ENCODE assay signal across 8 cellular contexts in the genomic region with DNA sequence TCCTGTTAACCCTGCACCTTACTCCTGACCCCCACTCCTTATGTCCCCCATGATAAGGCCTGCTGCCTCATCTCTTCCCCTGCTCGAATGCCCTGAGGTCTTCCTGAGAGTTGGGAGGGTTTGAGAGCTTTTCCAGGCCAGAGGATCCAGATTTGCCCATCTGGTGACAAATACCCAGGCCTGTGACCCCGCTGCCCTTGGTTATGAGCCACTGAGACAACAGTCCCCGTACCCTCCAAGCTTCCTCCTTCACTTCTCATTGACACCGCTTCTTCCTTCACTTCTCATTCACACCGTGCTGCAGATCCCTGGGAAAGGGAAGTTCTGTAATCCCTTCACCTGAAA. TPM values are rescaled to one million over a fixed set of nuclear protein-coding genes. Genes with fewer than 3 reads are reported as not detected.
DNase-seq lines count a peak whose midpoint lies in the region; FAIRE-seq and TF ChIP-seq lines count a peak whose summit lies in the region.

No MANE protein-coding gene starts in this region.

- H3K4me1 ChIP-seq in mammary epithelial cell (ENCODE audit: insufficient read depth, low read length) (peaks cover 30% of the 10 kb centered on the region), mesendoderm (ENCODE audit: control insufficient read depth, low read depth, low read length) (peaks cover 8% of the 10 kb centered on the region), uterus (peaks cover 0 to 4% of the 10 kb centered on the region in 2 donors)

- no peak overlapping the region for H2BK120ac ChIP-seq in mesendoderm (ENCODE audit: low read depth, low read length)

- no peak overlapping the region for H2AK5ac ChIP-seq in mesendoderm (ENCODE audit: low read length)

- H3K27me3 Mint-ChIP-seq in activated naive CD4-positive, alpha-beta T cell treated with anti-CD3 and anti-CD28 coated beads, Interleukin-2, amount 50 U/mL, for 24 hours, result no peaks in the 10 kb centered on the region

- H3K18ac ChIP-seq in mesendoderm (ENCODE audit: low read length), result no peak overlapping the region

- dilution Hi-C loops in mammary epithelial cell (cut with HindIII; ENCODE audit: low sequenced_read_pairs), result no loop called here

- no peak overlapping the region for H4K5ac ChIP-seq in mesendoderm (ENCODE audit: low read length)

- no peaks in the 10 kb centered on the region for H3K9me3 Mint-ChIP-seq in activated naive CD4-positive, alpha-beta T cell treated with anti-CD3 and anti-CD28 coated beads, Interleukin-2, amount 50 U/mL, for 24 hours

- peak overlapping the region; percentile 82 for H3K4me3 Mint-ChIP-seq in activated naive CD4-positive, alpha-beta T cell treated with anti-CD3 and anti-CD28 coated beads, Interleukin-2, amount 50 U/mL, for 24 hours

- H3K79me2 ChIP-seq in mammary epithelial cell (ENCODE audit: insufficient read depth, low read length) (peaks cover 50% of the 10 kb centered on the region), mesendoderm (ENCODE audit: control insufficient read depth, insufficient read depth, low read length) (no peaks in the 10 kb centered on the region)

- H3K4me3 ChIP-seq in mammary epithelial cell (replicated peaks in 1 of 3; ENCODE audit: insufficient read depth in 1 of 3, low read depth in 2 of 3, low read length in 3 of 3), result peak overlapping the region; percentile 54 to 92 (median 76)
- peak overlapping the region; percentile 47 for H3K4me3 ChIP-seq in mesendoderm (ENCODE audit: low read length)
- peak overlapping the region; percentile 72 to 87 for H3K4me3 ChIP-seq in uterus

- peak overlapping the region; percentile 88 for H3K4me2 ChIP-seq in mammary epithelial cell (ENCODE audit: insufficient read depth, low read depth, low read length)
- H3K4me2 ChIP-seq in mesendoderm (ENCODE audit: low read length), result peak overlapping the region; percentile 85

- BruUV-seq in mammary epithelial cell (replicated peaks; lab: Mats Ljungman, UMichigan), result no TSS peak

- peaks cover 5% of the 10 kb centered on the region for H3K79me1 ChIP-seq in mesendoderm (ENCODE audit: low read length)

- CTCF ChIA-PET in mammary epithelial cell (lab: Charles Lee; ENCODE audit: low non-redundant PET), result interaction anchor here (0.7 kb wide), 1 partner anchor 25 kb away, joined by 10 read pairs; no protein-coding TSS in a partner anchor

- H2AFZ ChIP-seq in mammary epithelial cell (ENCODE audit: low read depth, low read length), result peak overlapping the region; percentile 83

- H3K23ac ChIP-seq in mesendoderm (ENCODE audit: low read length), result peak overlapping the region; percentile 48

- H3K27me3 ChIP-seq in mammary epithelial cell (ENCODE audit: insufficient read depth, low read length) (no peaks in the 10 kb centered on the region), mesendoderm (ENCODE audit: insufficient read depth, low read length, poor library complexity) (no peaks in the 10 kb centered on the region), uterus (no peaks in the 10 kb centered on the region)

- peak overlapping the region; percentile 87 for H3K9ac ChIP-seq in mammary epithelial cell (ENCODE audit: insufficient read depth, low read length)
- H3K9ac ChIP-seq in mesendoderm (ENCODE audit: low read length), result peak overlapping the region; percentile 75

- intact Hi-C loops in mammary epithelial cell (cut with micrococcal nuclease) (loop anchor here (2.0 to 5.0 kb wide), 2 partner anchors 44 to 63 kb away; no protein-coding TSS in a partner anchor), uterus (cut with DNase I; ENCODE audit: low total_unique reads) (no loop called here)

- no peak for DNase-seq in activated naive CD4-positive, alpha-beta T cell (lab: John Stamatoyannopoulos, UW)
- DNase-seq in mammary epithelial cell, result no peak
- no peak for DNase-seq in mesendoderm
- no peak for DNase-seq in uterus
- no peak for DNase-seq in H4 (ENCODE audit: low spot score)
- DNase-seq in H54 (ENCODE audit: insufficient read length, low spot score), result no peak
- no peak for DNase-seq in NCI-H526 treated with DMSO at 0.1 percent for 48 hours (lab: John Stamatoyannopoulos, UW)

- no peak for FAIRE-seq in H54 (lab: Jason Lieb, UNC)

- H4K8ac ChIP-seq in mesendoderm (ENCODE audit: low read depth, low read length), result no peak overlapping the region

- TF ChIP-seq POLR2A in uterus (IDR thresholded peaks at IDR 0.05) (no peak), H54 (IDR thresholded peaks at IDR 0.05; ENCODE audit: low read depth, low read length) (no peak)

- in situ Hi-C loops in mammary epithelial cell (cut with MboI; ENCODE audit: low sequenced_read_pairs in 2 of 2), result no loop called here

- H3K9me3 ChIP-seq in mammary epithelial cell (replicated peaks; ENCODE audit: insufficient read depth, low read length) (no peaks in the 10 kb centered on the region), uterus (no peaks in the 10 kb centered on the region)

- peak overlapping the region; percentile 71 for H3K27ac Mint-ChIP-seq in activated naive CD4-positive, alpha-beta T cell treated with anti-CD3 and anti-CD28 coated beads, Interleukin-2, amount 50 U/mL, for 24 hours

- 10% methylated on average over 4 of the region's 5 CpGs for WGBS in mammary epithelial cell (ENCODE audit: low coverage, missing lambda C conversion rate)
- WGBS in mesendoderm (ENCODE audit: extremely low coverage, insufficient coverage, low lambda C conversion rate), result no CpG with 5 or more reads among the region's 5 CpGs

- no peak for TF ChIP-seq CTCF in mammary epithelial cell (conservative IDR thresholded peaks at IDR 0.05 in 1 of 2, IDR thresholded peaks at IDR 0.05 in 1 of 2; ENCODE audit: extremely low read depth in 1 of 2, insufficient read depth in 1 of 2, low read depth in 1 of 2, low read length in 2 of 2)
- no peak for TF ChIP-seq CTCF in uterus (IDR thresholded peaks at IDR 0.05)

- peaks cover 1% of the 10 kb centered on the region for H3K36me3 Mint-ChIP-seq in activated naive CD4-positive, alpha-beta T cell treated with anti-CD3 and anti-CD28 coated beads, Interleukin-2, amount 50 U/mL, for 24 hours

- H3K4ac ChIP-seq in mesendoderm (ENCODE audit: low read depth, low read length), result peak overlapping the region; percentile 22

- H3K36me3 ChIP-seq in mammary epithelial cell (ENCODE audit: insufficient read depth, low read length) (no peaks in the 10 kb centered on the region), mesendoderm (ENCODE audit: control insufficient read depth, insufficient read depth, low read length) (no peaks in the 10 kb centered on the region), uterus (no peaks in the 10 kb centered on the region)

- H3K27ac ChIP-seq in mammary epithelial cell (ENCODE audit: insufficient read depth, low read depth, low read length) (peak overlapping the region; percentile 70), mesendoderm (ENCODE audit: low read depth, low read length) (no peak overlapping the region), uterus (peak overlapping the region; percentile 71 to 77)

- H3K56ac ChIP-seq in mesendoderm (ENCODE audit: low read length), result peak overlapping the region; percentile 86

- no peak overlapping the region for H2BK5ac ChIP-seq in mesendoderm (ENCODE audit: low read length)

- H3K4me1 Mint-ChIP-seq in activated naive CD4-positive, alpha-beta T cell treated with anti-CD3 and anti-CD28 coated beads, Interleukin-2, amount 50 U/mL, for 24 hours, result peaks cover 64% of the 10 kb centered on the region

- H2BK15ac ChIP-seq in mesendoderm (replicated peaks; ENCODE audit: low read depth), result no peak overlapping the region

- H4K20me1 ChIP-seq in mammary epithelial cell (ENCODE audit: insufficient read depth, low read length), result no peaks in the 10 kb centered on the region

RNA-seq across cellular contexts. Expression of a gene that starts 0.6 kb away (rescaled TPM):
- total RNA-seq in mammary epithelial cell, result 100 to 1,000 TPM; 114 to 138 TPM
- 88.4 TPM for polyA plus RNA-seq in mammary epithelial cell
- 238 TPM for polyA minus RNA-seq in mammary epithelial cell
- polyA plus RNA-seq in mesendoderm (2013, experiment 1 of 2), result 18.3 TPM
- 17.9 TPM for polyA plus RNA-seq in mesendoderm (2013, experiment 2 of 2)
- 10 to 100 TPM; 14.7 to 33.8 (median 23.8) TPM for total RNA-seq in uterus
- 13.7 and 16.2 TPM in 2 replicates for total RNA-seq in H4 (2014; rRNA removed; shearing (Covaris generic))

RNA-seq across cellular contexts. Expression of a gene that starts 29.7 kb away (rescaled TPM):
- 1 to 10 TPM in 1 of 2 donors, under 1 TPM in 1; 0.17 to 1.3 TPM for total RNA-seq in mammary epithelial cell
- 2.2 TPM for polyA plus RNA-seq in mammary epithelial cell
- polyA minus RNA-seq in mammary epithelial cell, result 0.16 TPM
- 6.4 TPM for polyA plus RNA-seq in mesendoderm (2013, experiment 1 of 2)
- polyA plus RNA-seq in mesendoderm (2013, experiment 2 of 2), result 6.3 TPM
- 10 to 100 TPM; 19.5 to 76.2 (median 40.6) TPM for total RNA-seq in uterus
- total RNA-seq in H4 (2014; rRNA removed; shearing (Covaris generic)), result 4.9 and 7.2 TPM in 2 replicates

RNA-seq across cellular contexts. Expression of a gene that starts 50.0 kb away (rescaled TPM):
- total RNA-seq in mammary epithelial cell (not detected), uterus (not detected)
- polyA plus RNA-seq in mammary epithelial cell, result not detected
- not detected for polyA minus RNA-seq in mammary epithelial cell
- polyA plus RNA-seq in mesendoderm (2013, experiment 1 of 2), result not detected
- polyA plus RNA-seq in mesendoderm (2013, experiment 2 of 2), result not detected
- not detected in 2 replicates for total RNA-seq in H4 (2014; rRNA removed; shearing (Covaris generic))
